In genomic region chr17:79459003-79459655, GRCh38 we compare ENCODE assay signal across 23 cellular contexts.
A peak's percentile ranks its signal among the peaks of the same experiment; 100 is the strongest.
DNase-seq lines count a peak whose midpoint lies in the region; ATAC-seq, FAIRE-seq and TF ChIP-seq lines count a peak whose summit lies in the region.
"Had no signal": no experiment of that assay in that cellular context is flagged by ENCODE, and none has a peak within 500 bp of the region (broad histone marks: within the 10 kb centered on the region; RNA-seq: fewer than 3 reads in every experiment).

No MANE protein-coding gene starts in this region.

- TF ChIP-seq CTCF in A549 (IDR thresholded peaks at IDR 0.05) = no peak
- no peak for TF ChIP-seq CTCF in HCT116 (IDR thresholded peaks at IDR 0.05 in 2 of 3, conservative IDR thresholded peaks at IDR 0.05 in 1 of 3; ENCODE audit: borderline replicate concordance in 1 of 3, insufficient read depth in 1 of 3, low read depth in 2 of 3, low read length in 2 of 3)
- TF ChIP-seq CTCF in K562 (IDR thresholded peaks at IDR 0.05 in 2 of 3, conservative IDR thresholded peaks at IDR 0.05 in 1 of 3; ENCODE audit: insufficient read depth in 2 of 3, low read depth in 1 of 3, low read length in 3 of 3) = no peak
- no peak for TF ChIP-seq CTCF in glutamatergic neuron (IDR thresholded peaks at IDR 0.05; ENCODE audit: partially characterized antibody, unreplicated experiment)
- no peak for TF ChIP-seq CTCF in suprapubic skin (IDR thresholded peaks at IDR 0.05)

- TF ChIP-seq RAD21 in A549 (conservative IDR thresholded peaks at IDR 0.05 in 1 of 2, IDR thresholded peaks at IDR 0.05 in 1 of 2) (no peak), HCT116 (IDR thresholded peaks at IDR 0.05; ENCODE audit: low read depth) (no peak), K562 (CRISPR knock-in tag; conservative IDR thresholded peaks at IDR 0.05 in 1 of 2, IDR thresholded peaks at IDR 0.05 in 1 of 2) (no peak)

- 85% methylated on average over 12 of the region's 12 CpGs for WGBS in A549 (ENCODE audit: missing lambda C conversion rate)
- WGBS in K562 (ENCODE audit: insufficient coverage, low coverage, missing lambda C conversion rate) = 0% methylated on average over 9 of the region's 12 CpGs
- 68% methylated on average over 7 of the region's 12 CpGs for WGBS in suprapubic skin

- RAD21 ChIA-PET in HCT116 (lab: Charles Lee; ENCODE audit: low non-redundant PET in 1 of 2, low total read pairs in 2 of 2, uncharacterized antibody in 2 of 2, unreplicated experiment in 2 of 2) = no interaction called here

- FAIRE-seq in A549 (lab: Jason Lieb, UNC) (no peak), K562 (lab: Jason Lieb, UNC) (no peak)
- FAIRE-seq: A204.1, GM12891, H1, RCC 7860 had no signal

- H3K27me3 Mint-ChIP-seq in glutamatergic neuron (ENCODE audit: unreplicated experiment) = peaks cover 34% of the 10 kb centered on the region

- H3K4me1 Mint-ChIP-seq in glutamatergic neuron (ENCODE audit: low read depth, unreplicated experiment) = peaks cover 52% of the 10 kb centered on the region

- DNase-seq in A549 (ENCODE audit: low read depth in 1 of 2, low spot score in 1 of 2) = no peak
- no peak for DNase-seq in HCT116 (ENCODE audit: low read depth, low spot score)
- DNase-seq in K562 (ENCODE audit: extremely low read depth in 1 of 4, low spot score in 3 of 4) = no peak
- no peak for DNase-seq in glutamatergic neuron
- DNase-seq in suprapubic skin (ENCODE audit: low spot score in 2 of 2) = no peak
- no peak for DNase-seq in activated naive CD4-positive, alpha-beta T cell treated with Interleukin-2 at 50 U/mL for 16 hours
- DNase-seq: BE2C, DMS79, Kasumi-1, NCI-H1417, NCI-H1694 treated with DMSO at 0.1 percent for 48 hours, NCI-H2081 treated with DMSO at 0.1 percent for 48 hours, NCI-H226, NCI-H510A treated with DMSO at 0.1 percent for 48 hours, OCI-M1 had no signal

- TF ChIP-seq POLR2A in A549 (IDR thresholded peaks at IDR 0.05; ENCODE audit: low read length) = no peak
- no peak for TF ChIP-seq POLR2A in HCT116 (IDR thresholded peaks at IDR 0.05; ENCODE audit: borderline replicate concordance, extremely low read depth, insufficient read depth, insufficient read length)
- no peak for TF ChIP-seq POLR2A in K562 (conservative IDR thresholded peaks at IDR 0.05)
- no peak for TF ChIP-seq POLR2A in suprapubic skin (IDR thresholded peaks at IDR 0.05)

- peak overlapping the region; percentile 58 to 62; a peak in 4 of 6 replicates for H3K27ac ChIP-seq in A549
- H3K27ac ChIP-seq in HCT116 (ENCODE audit: low read depth, low read length) = no peak overlapping the region
- no peak overlapping the region for H3K27ac ChIP-seq in K562 (ENCODE audit: extremely low read depth, low read depth, low read length)
- no peak overlapping the region for H3K27ac ChIP-seq in suprapubic skin
- H3K27ac ChIP-seq: SJSA1 had no signal

- intact Hi-C loops in HCT116 (cut with micrococcal nuclease) = no loop called here
- intact Hi-C loops in K562 (cut with micrococcal nuclease) = no loop called here

- H2AFZ ChIP-seq in HCT116 (ENCODE audit: low read depth, low read length, poor library complexity, severe bottlenecking) = no peak overlapping the region
- no peak overlapping the region for H2AFZ ChIP-seq in K562 (ENCODE audit: low read depth, low read length)

- H3K4me1 ChIP-seq in A549 = peaks cover 28% of the 10 kb centered on the region
- peaks cover 0 to 8% of the 10 kb centered on the region in 2 experiments; a peak in 2 of 4 replicates for H3K4me1 ChIP-seq in HCT116 (ENCODE audit: control insufficient read depth in 1 of 2, insufficient read depth in 2 of 2, low read length in 2 of 2)
- peaks cover 0 to 2% of the 10 kb centered on the region in 2 experiments; a peak in 2 of 5 replicates for H3K4me1 ChIP-seq in K562 (replicated peaks in 1 of 2; ENCODE audit: control insufficient read depth in 2 of 2, insufficient read depth in 2 of 2, low read length in 2 of 2)
- no peaks in the 10 kb centered on the region for H3K4me1 ChIP-seq in suprapubic skin
- H3K4me1 ChIP-seq: BE2C had no signal

- CTCF ChIA-PET in A549 (lab: Yijun Ruan, JAX) (interaction anchor here (0.6 to 1.4 kb wide), 5 partner anchors 11 to 1205 kb away, joined by 3 read pairs; no protein-coding TSS in a partner anchor), HCT116 (lab: Charles Lee) (no interaction called here), K562 (lab: Yijun Ruan, JAX; ENCODE audit: low intra/inter-chr PET ratio) (no interaction called here)

- H3K9me2 ChIP-seq in HCT116 (ENCODE audit: insufficient read depth) = no peaks in the 10 kb centered on the region

- H3K27me3 ChIP-seq in HCT116 (ENCODE audit: insufficient read depth, low read length) (no peaks in the 10 kb centered on the region), K562 (ENCODE audit: control insufficient read depth in 2 of 2, insufficient read depth in 2 of 2, low read length in 2 of 2) (peaks cover 4 to 40% of the 10 kb centered on the region in 2 experiments), suprapubic skin (peaks cover 17% of the 10 kb centered on the region)

- H3K27ac Mint-ChIP-seq in glutamatergic neuron (ENCODE audit: unreplicated experiment) = peak overlapping the region; percentile 33

- ATAC-seq in A549 = no peak
- peak; percentile 39 for ATAC-seq in HCT116
- ATAC-seq in K562 = peak; percentile 46; the same call in 1 of the 3 replicates
- no peak for ATAC-seq in HG03565 (IDR thresholded peaks at IDR 0.05; ENCODE audit: unreplicated experiment)
- ATAC-seq in HG03469 (IDR thresholded peaks at IDR 0.05; ENCODE audit: unreplicated experiment) = no peak
- ATAC-seq: Right ventricle myocardium inferior had no signal

- H4K20me1 ChIP-seq in HCT116 (ENCODE audit: insufficient read depth) = no peaks in the 10 kb centered on the region
- no peaks in the 10 kb centered on the region; the same call in 1 of the 2 replicates for H4K20me1 ChIP-seq in K562 (replicated peaks; ENCODE audit: control insufficient read depth, insufficient read depth, low read length)

- H3K9me1 ChIP-seq in K562 (ENCODE audit: control insufficient read depth, insufficient read depth, low read length) = peaks cover 4% of the 10 kb centered on the region

- H3K36me3 ChIP-seq in HCT116 (ENCODE audit: control insufficient read depth in 1 of 2, insufficient read depth in 2 of 2, low read length in 2 of 2) (no peaks in the 10 kb centered on the region), K562 (ENCODE audit: control insufficient read depth, insufficient read depth, low read length) (no peaks in the 10 kb centered on the region), suprapubic skin (no peaks in the 10 kb centered on the region)
- H3K36me3 ChIP-seq: BE2C, SJSA1 had no signal

- H3K9ac ChIP-seq in HCT116 (ENCODE audit: low read length) = no peak overlapping the region
- H3K9ac ChIP-seq in K562 (ENCODE audit: insufficient read depth in 1 of 2, low read depth in 2 of 2, low read length in 2 of 2) = no peak overlapping the region

- no peak overlapping the region for H3K4me3 ChIP-seq in A549
- no peak overlapping the region for H3K4me3 ChIP-seq in HCT116 (replicated peaks in 1 of 2; ENCODE audit: low read depth in 1 of 2, low read length in 2 of 2)
- no peak overlapping the region for H3K4me3 ChIP-seq in K562
- no peak overlapping the region for H3K4me3 ChIP-seq in suprapubic skin
- H3K4me3 ChIP-seq: SJSA1 had no signal

- no peak overlapping the region for H3K4me2 ChIP-seq in A549
- no peak overlapping the region for H3K4me2 ChIP-seq in HCT116 (ENCODE audit: low read length)
- no peak overlapping the region for H3K4me2 ChIP-seq in K562 (ENCODE audit: insufficient read depth, low read length)

- H3K9me3 Mint-ChIP-seq in glutamatergic neuron (ENCODE audit: unreplicated experiment) = peaks cover 40% of the 10 kb centered on the region

- H3K9me3 ChIP-seq in A549 (no peaks in the 10 kb centered on the region), HCT116 (ENCODE audit: control insufficient read depth in 1 of 2, insufficient read depth in 1 of 2, low read depth in 1 of 2, low read length in 2 of 2) (no peaks in the 10 kb centered on the region), K562 (replicated peaks; ENCODE audit: control insufficient read depth, insufficient read depth, low read depth, low read length) (no peaks in the 10 kb centered on the region), suprapubic skin (no peaks in the 10 kb centered on the region)
- H3K9me3 ChIP-seq: BE2C, SJSA1 had no signal

- POLR2A ChIA-PET in A549 (lab: Yijun Ruan, JAX) (no interaction called here), HCT116 (lab: Charles Lee) (no interaction called here), K562 (lab: Yijun Ruan, JAX) (interaction anchor here (0.7 kb wide), 1 partner anchor 18 kb away, joined by 3 read pairs; no protein-coding TSS in a partner anchor)

- BruUV-seq in HCT116 (replicated peaks; lab: Mats Ljungman, UMichigan) (no TSS peak), K562 (replicated peaks; lab: Mats Ljungman, UMichigan) (no TSS peak)

- no peaks in the 10 kb centered on the region for H3K79me2 ChIP-seq in HCT116 (ENCODE audit: insufficient read depth, low read length)
- no peaks in the 10 kb centered on the region for H3K79me2 ChIP-seq in K562 (ENCODE audit: control insufficient read depth, insufficient read depth, low read length)

- no peak for TF ChIP-seq EP300 in A549 (IDR thresholded peaks at IDR 0.05)
- TF ChIP-seq EP300 in K562 (IDR thresholded peaks at IDR 0.05; ENCODE audit: low read length) = no peak
- no peak for TF ChIP-seq EP300 in suprapubic skin (IDR thresholded peaks at IDR 0.05)

- in situ Hi-C loops in K562 (cut with MboI) = no loop called here

- peaks cover 20% of the 10 kb centered on the region for H3K36me3 Mint-ChIP-seq in glutamatergic neuron (ENCODE audit: unreplicated experiment)

- no peak overlapping the region for H3K4me3 Mint-ChIP-seq in glutamatergic neuron (ENCODE audit: unreplicated experiment)

TF ChIP-seq in HCT116, 20 proteins besides CTCF, POLR2A, EP300 and RAD21:
- TF ChIP-seq EZH2 (IDR thresholded peaks at IDR 0.05) (no peak), YY1 (IDR thresholded peaks at IDR 0.05; ENCODE audit: extremely low read depth, insufficient replicate concordance, low read depth, low read length) (no peak), SIN3A (IDR thresholded peaks at IDR 0.05; ENCODE audit: low read depth) (no peak), MAX (IDR thresholded peaks at IDR 0.05) (no peak)

TF ChIP-seq in K562, 482 proteins besides CTCF, POLR2A, EP300 and RAD21 (continues in another document):
- no peak for TF ChIP-seq ZNF57 (CRISPR knock-in tag; IDR thresholded peaks at IDR 0.05)
- TF ChIP-seq EZH2 (IDR thresholded peaks at IDR 0.05; ENCODE audit: borderline replicate concordance, low read depth, low read length) = no peak
- no peak for TF ChIP-seq NR4A1 (CRISPR knock-in tag; IDR thresholded peaks at IDR 0.05)
- no peak for TF ChIP-seq NR4A1 (tag; IDR thresholded peaks at IDR 0.05)
- TF ChIP-seq MTF1 (CRISPR knock-in tag; IDR thresholded peaks at IDR 0.05; ENCODE audit: borderline replicate concordance) = no peak
- TF ChIP-seq DPF2 (IDR thresholded peaks at IDR 0.05) = no peak
- TF ChIP-seq NCOR1 (IDR thresholded peaks at IDR 0.05) = no peak

Comparison
In these comparisons a context has a peak if more than half of its experiments do, and no peak if none do; other contexts are left out.
1. ATAC-seq: peak in HCT116 (single experiment) and K562 (single experiment); none in A549 (0 of 2), HG03565 (single experiment) and HG03469 (single experiment).
2. H3K27ac ChIP-seq: peak in A549 (2 of 2); none in HCT116 (single experiment), K562 (single experiment) and suprapubic skin (single experiment).